ENCODE assay signal across 8 cellular contexts in the genomic region with DNA sequence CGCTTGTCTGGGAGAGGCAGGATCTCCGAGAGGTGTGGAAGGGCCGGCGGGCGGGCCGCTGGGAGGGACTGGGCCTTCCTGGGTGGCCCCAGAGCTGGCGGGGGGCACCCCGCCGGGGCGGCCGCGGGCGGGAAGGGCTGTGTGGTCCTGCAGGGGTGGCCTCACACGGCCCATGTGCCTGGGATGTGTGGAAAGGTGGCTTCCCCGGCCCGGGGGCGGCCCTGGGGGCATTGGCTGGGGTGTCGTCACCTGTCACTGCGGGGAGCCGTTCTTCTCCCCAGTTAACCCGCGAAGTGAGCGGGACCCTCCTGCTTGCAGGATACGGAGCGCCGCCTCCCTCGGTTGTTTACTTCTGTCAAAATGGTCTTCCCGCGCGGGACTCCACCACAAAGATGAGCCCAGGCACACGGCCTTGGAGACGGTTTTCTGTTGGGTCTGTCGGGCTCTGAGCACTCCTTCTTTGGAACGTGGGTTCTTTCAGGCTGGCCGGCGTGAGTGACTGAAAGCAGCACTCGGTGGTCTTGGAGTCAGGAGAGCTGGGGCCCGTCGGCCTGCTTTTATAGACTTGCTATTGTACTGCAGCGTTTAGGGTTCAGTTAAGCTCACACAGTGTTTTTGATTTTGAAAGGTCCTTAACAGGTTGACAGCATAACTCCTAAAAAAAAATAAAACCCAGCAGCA. TPM values are rescaled to one million over a fixed set of nuclear protein-coding genes. Genes with fewer than 3 reads are reported as not detected.
DNase-seq lines count a peak whose midpoint lies in the region; ATAC-seq and TF ChIP-seq lines count a peak whose summit lies in the region.

No MANE protein-coding gene starts in this region.

- no peaks in the 10 kb centered on the region for H3K9me3 ChIP-seq in WERI-Rb-1 (ENCODE audit: severe bottlenecking)

- ATAC-seq in HG03575 (IDR thresholded peaks at IDR 0.05; ENCODE audit: extremely low read depth, insufficient number of reproducible peaks, low FRiP score, unreplicated experiment) (peak; percentile 7), left lobe of liver (peak; percentile 56)
- peak; percentile 42 for ATAC-seq in central memory CD8-positive, alpha-beta T cell (replicated peaks; ENCODE audit: extremely low read depth, poor library complexity, severe bottlenecking)

- DNase-seq in CMK (ENCODE audit: low read depth): peak; percentile 15
- DNase-seq in GM20000 (ENCODE audit: low spot score): peak; percentile 57
- DNase-seq in WERI-Rb-1: peak; percentile 52
- DNase-seq in central memory CD8-positive, alpha-beta T cell (ENCODE audit: low spot score in 2 of 2): no peak
- DNase-seq in left lobe of liver (ENCODE audit: low spot score): no peak
- DNase-seq in stimulated activated CD4-positive, alpha-beta T cell treated with anti-CD3 and anti-CD28 coated beads, Interleukin-2, amount 100 ng/mL, for 48 hours: peak; percentile 26 to 43
- DNase-seq in SHP77 treated with DMSO at 0.1 percent for 48 hours (lab: John Stamatoyannopoulos, UW): no peak

- H3K27ac ChIP-seq in WERI-Rb-1: peak overlapping the region; percentile 98

- H3K36me3 Mint-ChIP-seq in central memory CD8-positive, alpha-beta T cell (ENCODE audit: insufficient read depth): peaks cover 10% of the 10 kb centered on the region

- H3K36me3 ChIP-seq in WERI-Rb-1: peaks cover 34% of the 10 kb centered on the region

- H3K4me3 ChIP-seq in WERI-Rb-1 (ENCODE audit: low read depth, low read length): peak overlapping the region; percentile 75

- H3K27ac Mint-ChIP-seq in central memory CD8-positive, alpha-beta T cell (ENCODE audit: low read depth): peak overlapping the region; percentile 96

- peaks cover 17% of the 10 kb centered on the region for H3K27me3 Mint-ChIP-seq in central memory CD8-positive, alpha-beta T cell

- H3K4me3 Mint-ChIP-seq in central memory CD8-positive, alpha-beta T cell: peak overlapping the region; percentile 98

- TF ChIP-seq CTCF in GM20000 (IDR thresholded peaks at IDR 0.05; ENCODE audit: extremely low read depth, missing control alignments) (no peak), WERI-Rb-1 (IDR thresholded peaks at IDR 0.05; ENCODE audit: low read depth, low read length) (no peak)

- H3K4me1 Mint-ChIP-seq in central memory CD8-positive, alpha-beta T cell: peaks cover 30% of the 10 kb centered on the region

- H3K9me3 Mint-ChIP-seq in central memory CD8-positive, alpha-beta T cell: no peaks in the 10 kb centered on the region

- no peaks in the 10 kb centered on the region for H3K27me3 ChIP-seq in WERI-Rb-1 (ENCODE audit: insufficient read depth, low read depth, severe bottlenecking)

RNA-seq across cellular contexts. Expression of a gene that starts 0.7 kb away (rescaled TPM):
- 8.5 TPM for total RNA-seq in left lobe of liver

Comparison
In these comparisons a context has a peak if more than half of its experiments do, and no peak if none do; other contexts are left out.
1. DNase-seq: peak in CMK (single experiment), GM20000 (single experiment), WERI-Rb-1 (single experiment) and stimulated activated CD4-positive, alpha-beta T cell treated with anti-CD3 and anti-CD28 coated beads, Interleukin-2, amount 100 ng/mL, for 48 hours (2 of 2); none in central memory CD8-positive, alpha-beta T cell (0 of 2), left lobe of liver (single experiment) and SHP77 treated with DMSO at 0.1 percent for 48 hours (single experiment).
2. Peak in every context shown above with its lines, with median percentiles within 50 percentile points of each other: ATAC-seq.